ENCODE assay signal across 11 cellular contexts in the genomic region with DNA sequence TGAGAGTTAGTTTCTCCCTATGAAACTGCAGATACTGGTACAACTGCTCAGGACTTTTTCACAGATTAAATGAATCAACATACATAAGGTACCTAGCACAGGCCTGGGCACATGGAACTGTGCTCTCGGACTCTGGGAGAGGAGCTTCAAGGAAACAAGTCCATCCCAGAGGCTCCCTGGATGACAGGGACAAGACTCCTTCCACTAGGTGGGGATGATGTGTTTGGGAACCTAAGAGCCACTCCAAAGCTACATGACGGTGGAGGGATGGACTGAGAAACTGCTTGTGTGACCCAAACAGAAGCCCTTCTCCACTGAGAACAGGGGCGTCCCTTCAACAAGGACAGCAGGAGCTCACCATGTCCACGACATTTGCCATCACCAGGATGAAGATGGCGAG. TPM values are rescaled to one million over a fixed set of nuclear protein-coding genes. Genes with fewer than 3 reads are reported as not detected.
DNase-seq lines count a peak whose midpoint lies in the region; ATAC-seq, FAIRE-seq and TF ChIP-seq lines count a peak whose summit lies in the region.
"Had no signal": no experiment of that assay in that cellular context is flagged by ENCODE, and none has a peak within 500 bp of the region (broad histone marks: within the 10 kb centered on the region; RNA-seq: fewer than 3 reads in every experiment).

No MANE protein-coding gene starts in this region.

- H3K4me1 ChIP-seq in HepG2 (ENCODE audit: insufficient read depth, low read length): peaks cover 23% of the 10 kb centered on the region
- peaks cover 0 to 4% (median 0%) of the 10 kb centered on the region in 4 donors for H3K4me1 ChIP-seq in right lobe of liver
- H3K4me1 ChIP-seq in suprapubic skin: peaks cover 8% of the 10 kb centered on the region

- H3K9ac ChIP-seq in HepG2 (ENCODE audit: insufficient read depth, low read depth, low read length): no peak overlapping the region

- H3K36me3 ChIP-seq in HepG2 (replicated peaks in 1 of 2; ENCODE audit: control insufficient read depth in 1 of 2, insufficient read depth in 2 of 2, low read length in 2 of 2) (no peaks in the 10 kb centered on the region), right lobe of liver (no peaks in the 10 kb centered on the region), suprapubic skin (peaks cover 30% of the 10 kb centered on the region)

- intact Hi-C loops in HepG2 (cut with micrococcal nuclease; ENCODE audit: unreplicated experiment): no loop called here
- intact Hi-C loops in right lobe of liver (cut with DNase I): loop anchor here in 1 of 2 donors (5.0 kb wide), 1 partner anchor 418 kb away; no protein-coding TSS in a partner anchor

- TF ChIP-seq EP300 in HepG2 (IDR thresholded peaks at IDR 0.05; ENCODE audit: low read depth in 2 of 2, low read length in 2 of 2): no peak
- no peak for TF ChIP-seq EP300 in HepG2 (CRISPR knock-in tag; IDR thresholded peaks at IDR 0.05; ENCODE audit: borderline replicate concordance)
- TF ChIP-seq EP300 in suprapubic skin (IDR thresholded peaks at IDR 0.05): no peak

- no peak overlapping the region for H2AFZ ChIP-seq in HepG2 (ENCODE audit: low read length)

- no peaks in the 10 kb centered on the region for H4K20me1 ChIP-seq in HepG2 (ENCODE audit: insufficient read depth, low read length)

- no peak for DNase-seq in HepG2 (ENCODE audit: low spot score)
- no peak for DNase-seq in right lobe of liver
- DNase-seq in iPS-NIHi11 (ENCODE audit: low spot score): peak; percentile 28
- DNase-seq in NK-92 (lab: John Stamatoyannopoulos, UW; ENCODE audit: unreplicated experiment): no peak
- DNase-seq in suprapubic skin (ENCODE audit: low spot score in 2 of 2): no peak
- DNase-seq: activated CD4-positive, CD25-positive, alpha-beta regulatory T cell treated with anti-CD3 and anti-CD28 coated beads, Interleukin-2, amount 50 U/mL, for 72 hours; CD8-positive, alpha-beta T cell had no signal

- no TSS peak for BruUV-seq in HepG2 (replicated peaks; lab: Mats Ljungman, UMichigan)

- no peaks in the 10 kb centered on the region for H3K79me2 ChIP-seq in HepG2 (ENCODE audit: insufficient read depth, low read length)

- TF ChIP-seq POLR2A in HepG2 (IDR thresholded peaks at IDR 0.05; ENCODE audit: insufficient read depth in 1 of 2, low read depth in 2 of 2, low read length in 2 of 2) (no peak), right lobe of liver (IDR thresholded peaks at IDR 0.05) (no peak), suprapubic skin (IDR thresholded peaks at IDR 0.05) (no peak)

- CTCF ChIA-PET in HepG2 (lab: Yijun Ruan, JAX; ENCODE audit: low intra/inter-chr PET ratio, low total read pairs): no interaction called here

- WGBS in HepG2 (ENCODE audit: low lambda C conversion rate): 59% methylated on average over 5 of the region's 5 CpGs
- WGBS in right lobe of liver (ENCODE audit: insufficient coverage, low coverage, low lambda C conversion rate, missing lambda C conversion rate): 65% methylated on average over 4 of the region's 5 CpGs
- WGBS in suprapubic skin: 90% methylated on average over 4 of the region's 5 CpGs

- H3K27me3 ChIP-seq in HepG2 (ENCODE audit: control insufficient read depth in 1 of 2, insufficient read depth in 2 of 2, low read length in 2 of 2) (peaks cover 14 to 40% of the 10 kb centered on the region in 2 experiments; a peak in 3 of 5 replicates), right lobe of liver (no peaks in the 10 kb centered on the region), suprapubic skin (no peaks in the 10 kb centered on the region)

- no peak for TF ChIP-seq RAD21 in HepG2 (CRISPR knock-in tag; IDR thresholded peaks at IDR 0.05)

- H3K9me3 ChIP-seq in HepG2 (ENCODE audit: low read length) (no peaks in the 10 kb centered on the region), right lobe of liver (no peaks in the 10 kb centered on the region), suprapubic skin (no peaks in the 10 kb centered on the region)

- H3K4me2 ChIP-seq in HepG2 (ENCODE audit: low read depth, low read length): no peak overlapping the region

- in situ Hi-C loops in HepG2 (cut with HindIII; ENCODE audit: extremely low pct_ligation_motif_present, low pct_unique_long_range_greater_than_20kb): no loop called here

- peak; percentile 55 for TF ChIP-seq CTCF in HepG2 (CRISPR knock-in tag; IDR thresholded peaks at IDR 0.05)
- TF ChIP-seq CTCF in right lobe of liver (IDR thresholded peaks at IDR 0.05): no peak
- peak; percentile 19; the same call in 1 of the 2 replicates for TF ChIP-seq CTCF in VCaP (conservative IDR thresholded peaks at IDR 0.05)
- TF ChIP-seq CTCF in suprapubic skin (IDR thresholded peaks at IDR 0.05): no peak

- H3K27ac ChIP-seq in HepG2 (ENCODE audit: extremely low read length, insufficient read depth, low read length): no peak overlapping the region
- no peak overlapping the region for H3K27ac ChIP-seq in right lobe of liver
- H3K27ac ChIP-seq in VCaP: no peak overlapping the region
- no peak overlapping the region for H3K27ac ChIP-seq in suprapubic skin

- POLR2A ChIA-PET in HepG2 (lab: Yijun Ruan, JAX): interaction anchor here (0.6 kb wide), 1 partner anchor 54 kb away, joined by 3 read pairs; no protein-coding TSS in a partner anchor

- no peak for ATAC-seq in HepG2
- no peak for ATAC-seq in right lobe of liver
- no peak for ATAC-seq in HG03342 (IDR thresholded peaks at IDR 0.05; ENCODE audit: unreplicated experiment)
- no peak for ATAC-seq in HG03565 (IDR thresholded peaks at IDR 0.05; ENCODE audit: unreplicated experiment)
- ATAC-seq: activated T-helper 17 cell treated with anti-CD3 and anti-CD28 coated beads, Interleukin-2, amount 50 U/mL, for 72 hours; CD8-positive, alpha-beta T cell had no signal

- FAIRE-seq in HepG2 (lab: Jason Lieb, UNC): peak; percentile 12

- H3K4me3 ChIP-seq in HepG2 (replicated peaks in 1 of 3; ENCODE audit: insufficient read depth in 1 of 3, low read depth in 2 of 3, low read length in 3 of 3): no peak overlapping the region
- H3K4me3 ChIP-seq in right lobe of liver: no peak overlapping the region
- no peak overlapping the region for H3K4me3 ChIP-seq in suprapubic skin

TF ChIP-seq in HepG2, 621 proteins besides CTCF, POLR2A, EP300 and RAD21 (continues in another document):
- TF ChIP-seq EED (CRISPR knock-in tag; IDR thresholded peaks at IDR 0.05) (no peak), SMC3 (IDR thresholded peaks at IDR 0.05; ENCODE audit: low read length) (0 out of 2 replicates have a peak, but pooled peaks have one; percentile 23)

RNA-seq across cellular contexts. Expression of a gene that starts 37.1 kb away (rescaled TPM):
- total RNA-seq in HepG2 (2016; rRNA removed; fragmentation: Illumina TruSeq; extraction: Trizol) (35.5 and 41.4 TPM in 2 replicates), right lobe of liver (1 to 10 TPM; 1.6 to 6.0 (median 3.1) TPM), suprapubic skin (10 to 100 TPM in 1 of 4 donors, 1 to 10 TPM in 3; 3.5 to 12.2 (median 7.7) TPM)
- 8.3 and 11.5 TPM in 2 replicates for total RNA-seq in HepG2 (2016; cell fraction: cytosol; rRNA removed; fragmentation: Illumina TruSeq; extraction: Trizol; ENCODE audit: low read depth)
- total RNA-seq in HepG2 (2016; cell fraction: insoluble cytoplasmic fraction; rRNA removed; fragmentation: Illumina TruSeq; extraction: Trizol): 35.8 and 39.7 TPM in 2 replicates
- 17.2 and 19.2 TPM in 2 replicates for total RNA-seq in HepG2 (2016; cell fraction: membrane; rRNA removed; fragmentation: Illumina TruSeq; extraction: Trizol)
- 37.7 and 41.8 TPM in 2 replicates for total RNA-seq in HepG2 (2016; cell fraction: nucleus; rRNA removed; fragmentation: Illumina TruSeq; extraction: Trizol)
- polyA plus RNA-seq in HepG2 (2011; rRNA removed): 15.0 and 19.7 TPM in 2 replicates
- 11.4 and 14.1 TPM in 2 replicates for polyA plus RNA-seq in HepG2 (2011; cell fraction: cytosol; rRNA removed)
- polyA plus RNA-seq in HepG2 (2011; cell fraction: nucleus; rRNA removed): 21.1 and 29.9 TPM in 2 replicates
- polyA plus RNA-seq in HepG2 (2012): 7.0 and 12.0 TPM in 2 replicates
- polyA plus RNA-seq in HepG2 (2016; cell fraction: cytosol; fragmentation: Illumina TruSeq; extraction: Trizol; ENCODE audit: low read depth): 4.1 and 8.1 TPM in 2 replicates
- polyA plus RNA-seq in HepG2 (2016; cell fraction: insoluble cytoplasmic fraction; fragmentation: Illumina TruSeq; extraction: Trizol; ENCODE audit: low read depth): 36.7 and 40.3 TPM in 2 replicates
- polyA plus RNA-seq in HepG2 (2016; cell fraction: membrane; fragmentation: Illumina TruSeq; extraction: Trizol; ENCODE audit: low read depth): 11.8 and 13.7 TPM in 2 replicates
- polyA plus RNA-seq in HepG2 (2016; cell fraction: nucleus; fragmentation: Illumina TruSeq; extraction: Trizol; ENCODE audit: insufficient read depth, low read depth): 53.5 and 60.4 TPM in 2 replicates
- polyA minus RNA-seq in HepG2 (2011; rRNA and poly(A)+ RNA removed; ENCODE audit: low replicate concordance): 43.4 and 73.1 TPM in 2 replicates
- 7.8 and 14.2 TPM in 2 replicates for polyA minus RNA-seq in HepG2 (2011; cell fraction: cytosol; rRNA and poly(A)+ RNA removed)
- 38.0 and 52.5 TPM in 2 replicates for polyA minus RNA-seq in HepG2 (2011; cell fraction: nucleus; rRNA and poly(A)+ RNA removed)

RNA-seq across cellular contexts. Expression of a gene that starts 37.2 kb away (rescaled TPM):
- total RNA-seq in HepG2 (2016; rRNA removed; fragmentation: Illumina TruSeq; extraction: Trizol) (69.1 and 72.6 TPM in 2 replicates), right lobe of liver (10 to 100 TPM; 10.1 to 16.4 (median 15.3) TPM), suprapubic skin (10 to 100 TPM; 22.9 to 53.3 (median 31.6) TPM)
- total RNA-seq in HepG2 (2016; cell fraction: cytosol; rRNA removed; fragmentation: Illumina TruSeq; extraction: Trizol; ENCODE audit: low read depth): 60.4 and 67.3 TPM in 2 replicates
- total RNA-seq in HepG2 (2016; cell fraction: insoluble cytoplasmic fraction; rRNA removed; fragmentation: Illumina TruSeq; extraction: Trizol): 72.7 and 87.7 TPM in 2 replicates
- 94.1 and 99.1 TPM in 2 replicates for total RNA-seq in HepG2 (2016; cell fraction: membrane; rRNA removed; fragmentation: Illumina TruSeq; extraction: Trizol)
- total RNA-seq in HepG2 (2016; cell fraction: nucleus; rRNA removed; fragmentation: Illumina TruSeq; extraction: Trizol): 23.3 and 24.3 TPM in 2 replicates
- polyA plus RNA-seq in HepG2 (2011; rRNA removed): 75.4 and 90.8 TPM in 2 replicates
- 56.6 and 90.9 TPM in 2 replicates for polyA plus RNA-seq in HepG2 (2011; cell fraction: cytosol; rRNA removed)
- polyA plus RNA-seq in HepG2 (2011; cell fraction: nucleus; rRNA removed): 25.2 and 28.1 TPM in 2 replicates
- 66.4 and 75.5 TPM in 2 replicates for polyA plus RNA-seq in HepG2 (2012)
- polyA plus RNA-seq in HepG2 (2016; cell fraction: cytosol; fragmentation: Illumina TruSeq; extraction: Trizol; ENCODE audit: low read depth): 77.6 and 78.5 TPM in 2 replicates
- 76.5 and 83.9 TPM in 2 replicates for polyA plus RNA-seq in HepG2 (2016; cell fraction: insoluble cytoplasmic fraction; fragmentation: Illumina TruSeq; extraction: Trizol; ENCODE audit: low read depth)
- 88.1 and 94.4 TPM in 2 replicates for polyA plus RNA-seq in HepG2 (2016; cell fraction: membrane; fragmentation: Illumina TruSeq; extraction: Trizol; ENCODE audit: low read depth)
- 51.1 and 58.4 TPM in 2 replicates for polyA plus RNA-seq in HepG2 (2016; cell fraction: nucleus; fragmentation: Illumina TruSeq; extraction: Trizol; ENCODE audit: insufficient read depth, low read depth)
- 41.5 and 57.2 TPM in 2 replicates for polyA minus RNA-seq in HepG2 (2011; rRNA and poly(A)+ RNA removed; ENCODE audit: low replicate concordance)
- polyA minus RNA-seq in HepG2 (2011; cell fraction: cytosol; rRNA and poly(A)+ RNA removed): 8.2 and 15.7 TPM in 2 replicates
- polyA minus RNA-seq in HepG2 (2011; cell fraction: nucleus; rRNA and poly(A)+ RNA removed): 25.1 and 28.7 TPM in 2 replicates

Comparison
In these comparisons a context has a peak if more than half of its experiments do, and no peak if none do; other contexts are left out.
1. CTCF ChIP-seq: peak in HepG2 (single experiment) and VCaP (single experiment); none in right lobe of liver (0 of 4) and suprapubic skin (0 of 2).